Comparison of ENCODE assay signal across 1 cellular context in the genomic region with DNA sequence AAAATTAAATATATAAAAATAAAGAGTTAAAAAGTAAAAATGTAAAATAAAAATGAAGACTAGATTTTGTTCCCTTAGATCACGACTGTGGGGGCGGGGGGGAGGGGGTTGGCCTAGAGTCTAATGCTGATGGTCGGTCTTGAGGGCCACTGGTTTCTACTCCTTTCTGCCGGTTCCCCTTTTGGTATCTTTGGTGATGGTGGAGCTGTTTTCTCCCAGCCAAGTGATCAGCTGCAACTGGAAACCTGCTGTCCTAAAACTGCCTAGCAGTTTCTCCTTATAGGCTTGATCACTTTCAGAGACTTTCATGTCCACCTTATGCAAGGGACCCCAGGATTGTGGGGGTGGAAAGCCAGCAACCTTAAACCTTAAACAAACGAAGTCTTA.
TF ChIP-seq lines count a peak whose summit lies in the region.

No MANE protein-coding gene starts in this region.

TF ChIP-seq in GM23338, 12 proteins besides CTCF, POLR2A, EP300 and RAD21 (continued from another document):
- TF ChIP-seq, protein P1, sequence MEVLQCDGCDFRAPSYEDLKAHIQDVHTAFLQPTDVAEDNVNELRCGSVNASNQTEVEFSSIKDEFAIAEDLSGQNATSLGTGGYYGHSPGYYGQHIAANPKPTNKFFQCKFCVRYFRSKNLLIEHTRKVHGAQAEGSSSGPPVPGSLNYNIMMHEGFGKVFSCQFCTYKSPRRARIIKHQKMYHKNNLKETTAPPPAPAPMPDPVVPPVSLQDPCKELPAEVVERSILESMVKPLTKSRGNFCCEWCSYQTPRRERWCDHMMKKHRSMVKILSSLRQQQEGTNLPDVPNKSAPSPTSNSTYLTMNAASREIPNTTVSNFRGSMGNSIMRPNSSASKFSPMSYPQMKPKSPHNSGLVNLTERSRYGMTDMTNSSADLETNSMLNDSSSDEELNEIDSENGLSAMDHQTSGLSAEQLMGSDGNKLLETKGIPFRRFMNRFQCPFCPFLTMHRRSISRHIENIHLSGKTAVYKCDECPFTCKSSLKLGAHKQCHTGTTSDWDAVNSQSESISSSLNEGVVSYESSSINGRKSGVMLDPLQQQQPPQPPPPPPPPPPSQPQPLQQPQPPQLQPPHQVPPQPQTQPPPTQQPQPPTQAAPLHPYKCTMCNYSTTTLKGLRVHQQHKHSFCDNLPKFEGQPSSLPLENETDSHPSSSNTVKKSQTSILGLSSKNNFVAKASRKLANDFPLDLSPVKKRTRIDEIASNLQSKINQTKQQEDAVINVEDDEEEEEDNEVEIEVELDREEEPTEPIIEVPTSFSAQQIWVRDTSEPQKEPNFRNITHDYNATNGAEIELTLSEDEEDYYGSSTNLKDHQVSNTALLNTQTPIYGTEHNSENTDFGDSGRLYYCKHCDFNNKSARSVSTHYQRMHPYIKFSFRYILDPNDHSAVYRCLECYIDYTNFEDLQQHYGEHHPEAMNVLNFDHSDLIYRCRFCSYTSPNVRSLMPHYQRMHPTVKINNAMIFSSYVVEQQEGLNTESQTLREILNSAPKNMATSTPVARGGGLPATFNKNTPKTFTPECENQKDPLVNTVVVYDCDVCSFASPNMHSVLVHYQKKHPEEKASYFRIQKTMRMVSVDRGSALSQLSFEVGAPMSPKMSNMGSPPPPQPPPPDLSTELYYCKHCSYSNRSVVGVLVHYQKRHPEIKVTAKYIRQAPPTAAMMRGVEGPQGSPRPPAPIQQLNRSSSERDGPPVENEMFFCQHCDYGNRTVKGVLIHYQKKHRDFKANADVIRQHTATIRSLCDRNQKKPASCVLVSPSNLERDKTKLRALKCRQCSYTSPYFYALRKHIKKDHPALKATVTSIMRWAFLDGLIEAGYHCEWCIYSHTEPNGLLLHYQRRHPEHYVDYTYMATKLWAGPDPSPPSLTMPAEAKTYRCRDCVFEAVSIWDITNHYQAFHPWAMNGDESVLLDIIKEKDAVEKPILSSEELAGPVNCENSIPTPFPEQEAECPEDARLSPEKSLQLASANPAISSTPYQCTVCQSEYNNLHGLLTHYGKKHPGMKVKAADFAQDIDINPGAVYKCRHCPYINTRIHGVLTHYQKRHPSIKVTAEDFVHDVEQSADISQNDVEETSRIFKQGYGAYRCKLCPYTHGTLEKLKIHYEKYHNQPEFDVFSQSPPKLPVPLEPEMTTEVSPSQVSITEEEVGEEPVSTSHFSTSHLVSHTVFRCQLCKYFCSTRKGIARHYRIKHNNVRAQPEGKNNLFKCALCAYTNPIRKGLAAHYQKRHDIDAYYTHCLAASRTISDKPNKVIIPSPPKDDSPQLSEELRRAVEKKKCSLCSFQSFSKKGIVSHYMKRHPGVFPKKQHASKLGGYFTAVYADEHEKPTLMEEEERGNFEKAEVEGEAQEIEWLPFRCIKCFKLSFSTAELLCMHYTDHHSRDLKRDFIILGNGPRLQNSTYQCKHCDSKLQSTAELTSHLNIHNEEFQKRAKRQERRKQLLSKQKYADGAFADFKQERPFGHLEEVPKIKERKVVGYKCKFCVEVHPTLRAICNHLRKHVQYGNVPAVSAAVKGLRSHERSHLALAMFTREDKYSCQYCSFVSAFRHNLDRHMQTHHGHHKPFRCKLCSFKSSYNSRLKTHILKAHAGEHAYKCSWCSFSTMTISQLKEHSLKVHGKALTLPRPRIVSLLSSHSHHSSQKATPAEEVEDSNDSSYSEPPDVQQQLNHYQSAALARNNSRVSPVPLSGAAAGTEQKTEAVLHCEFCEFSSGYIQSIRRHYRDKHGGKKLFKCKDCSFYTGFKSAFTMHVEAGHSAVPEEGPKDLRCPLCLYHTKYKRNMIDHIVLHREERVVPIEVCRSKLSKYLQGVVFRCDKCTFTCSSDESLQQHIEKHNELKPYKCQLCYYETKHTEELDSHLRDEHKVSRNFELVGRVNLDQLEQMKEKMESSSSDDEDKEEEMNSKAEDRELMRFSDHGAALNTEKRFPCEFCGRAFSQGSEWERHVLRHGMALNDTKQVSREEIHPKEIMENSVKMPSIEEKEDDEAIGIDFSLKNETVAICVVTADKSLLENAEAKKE (CRISPR knock-in tag; IDR thresholded peaks at IDR 0.05), result no peak
